Comparison of ENCODE assay signal across 7 cellular contexts in the genomic region with DNA sequence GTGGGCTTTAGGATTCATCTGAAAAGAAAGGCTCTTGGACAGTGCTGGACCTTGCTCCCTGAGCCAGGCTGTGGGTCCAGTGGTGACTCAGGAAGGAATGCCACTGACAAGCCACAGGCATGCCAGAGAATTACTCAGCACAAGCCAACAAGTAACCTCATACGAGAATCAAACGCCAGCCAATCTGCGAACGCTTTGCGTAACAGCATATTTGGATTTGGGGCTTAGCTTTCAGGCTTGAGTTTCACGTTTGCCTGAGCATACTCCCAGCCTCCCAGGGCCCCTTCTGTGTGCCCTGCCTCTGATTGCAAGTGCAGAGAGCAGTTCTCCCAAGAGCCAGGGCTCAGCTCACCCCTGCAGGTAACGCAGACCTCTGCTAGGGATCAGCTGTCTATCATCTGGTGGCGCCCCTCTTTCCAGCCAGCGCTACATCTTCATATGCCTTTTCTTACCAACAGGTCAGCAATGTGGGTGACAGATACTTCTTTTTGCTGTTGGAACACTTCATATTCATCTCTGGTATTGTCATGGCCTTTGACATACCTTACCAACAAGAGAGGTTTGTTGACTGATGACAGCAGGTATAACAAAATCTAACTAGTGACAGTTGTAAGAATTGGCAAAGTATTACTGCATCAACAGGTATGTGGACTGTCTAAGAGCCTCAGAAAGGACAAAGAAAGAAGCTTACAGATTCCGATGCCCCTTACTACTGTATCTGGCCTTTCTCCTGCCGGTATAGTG. TPM values are rescaled to one million over a fixed set of nuclear protein-coding genes. Genes with fewer than 3 reads are reported as not detected.
DNase-seq lines count a peak whose midpoint lies in the region; TF ChIP-seq lines count a peak whose summit lies in the region.

No MANE protein-coding gene starts in this region.

- TF ChIP-seq RAD21 in liver (IDR thresholded peaks at IDR 0.05), result no peak

- no peaks in the 10 kb centered on the region for H3K9me3 ChIP-seq in liver (ENCODE audit: control insufficient read depth in 4 of 4, low read length in 3 of 4)

- TF ChIP-seq CTCF in choroid plexus epithelial cell (conservative IDR thresholded peaks at IDR 0.05; ENCODE audit: low read depth, low read length) (no peak), liver (IDR thresholded peaks at IDR 0.05; ENCODE audit: low read depth, low read length, missing input control) (no peak)

- H3K4me1 ChIP-seq in liver (ENCODE audit: control insufficient read depth in 4 of 4, insufficient read depth in 4 of 4, low read length in 3 of 4), result no peaks in the 10 kb centered on the region

- DNase-seq in MV-4-11 (lab: John Stamatoyannopoulos, UW), result peak; percentile 76
- DNase-seq in choroid plexus epithelial cell (ENCODE audit: low read depth), result peak; percentile 99
- DNase-seq in ureter (ENCODE audit: low spot score), result peak; percentile 86
- DNase-seq in stimulated activated naive CD4-positive, alpha-beta T cell treated with Interleukin-2 at 50 U/mL for 16 hours (lab: John Stamatoyannopoulos, UW), result no peak
- no peak for DNase-seq in NCI-H2107 (lab: John Stamatoyannopoulos, UW)
- no peak for DNase-seq in DMS153 treated with DMSO at 0.1 percent for 48 hours (lab: John Stamatoyannopoulos, UW; ENCODE audit: unreplicated experiment)

- no peaks in the 10 kb centered on the region for H3K27me3 ChIP-seq in liver (ENCODE audit: control insufficient read depth in 4 of 4, insufficient read depth in 4 of 4, low read length in 3 of 4)

- 69% methylated on average over 11 of the region's 11 CpGs for WGBS in liver

- no peak overlapping the region for H3K9ac ChIP-seq in liver (ENCODE audit: low read depth in 1 of 2, low read length in 2 of 2)

- H3K4me3 ChIP-seq in choroid plexus epithelial cell (ENCODE audit: low read depth, low read length), result no peak overlapping the region
- no peak overlapping the region for H3K4me3 ChIP-seq in liver (ENCODE audit: low read depth in 1 of 3, low read length in 3 of 3)

- H3K27ac ChIP-seq in liver (ENCODE audit: low read depth in 1 of 2, low read length in 2 of 2), result no peak overlapping the region

- no peaks in the 10 kb centered on the region for H3K36me3 ChIP-seq in liver (ENCODE audit: control insufficient read depth in 4 of 4, insufficient read depth in 3 of 4, low read depth in 1 of 4, low read length in 3 of 4)

TF ChIP-seq in liver, 16 proteins besides CTCF, POLR2A, EP300 and RAD21:
- TF ChIP-seq SP1 (IDR thresholded peaks at IDR 0.05) (peak; percentile 78), HNF4G (IDR thresholded peaks at IDR 0.05) (peak; percentile 70), YY1 (IDR thresholded peaks at IDR 0.05) (no peak), JUND (IDR thresholded peaks at IDR 0.05) (peak; percentile 72 to 81), HNF4A (conservative IDR thresholded peaks at IDR 0.05) (peak; percentile 51 to 81)
- TF ChIP-seq, protein P1, sequence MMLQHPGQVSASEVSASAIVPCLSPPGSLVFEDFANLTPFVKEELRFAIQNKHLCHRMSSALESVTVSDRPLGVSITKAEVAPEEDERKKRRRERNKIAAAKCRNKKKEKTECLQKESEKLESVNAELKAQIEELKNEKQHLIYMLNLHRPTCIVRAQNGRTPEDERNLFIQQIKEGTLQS (IDR thresholded peaks at IDR 0.05), result peak; percentile 62

RNA-seq across cellular contexts. Expression of gene ZSWIM6, which starts 30.1 kb away (rescaled TPM):
- total RNA-seq in liver (1 to 10 TPM; 5.0 to 5.2 TPM), ureter (22.4 TPM)
- polyA plus RNA-seq in liver, result 1 to 10 TPM; 1.3 to 1.7 TPM

Comparison
In these comparisons a context has a peak if more than half of its experiments do, and no peak if none do; other contexts are left out.
1. DNase-seq: peak in MV-4-11 (single experiment), choroid plexus epithelial cell (single experiment) and ureter (single experiment); none in stimulated activated naive CD4-positive, alpha-beta T cell treated with Interleukin-2 at 50 U/mL for 16 hours (single experiment), NCI-H2107 (single experiment) and DMS153 treated with DMSO at 0.1 percent for 48 hours (single experiment).